1 cellular context compared by ENCODE assay signal in the genomic region with DNA sequence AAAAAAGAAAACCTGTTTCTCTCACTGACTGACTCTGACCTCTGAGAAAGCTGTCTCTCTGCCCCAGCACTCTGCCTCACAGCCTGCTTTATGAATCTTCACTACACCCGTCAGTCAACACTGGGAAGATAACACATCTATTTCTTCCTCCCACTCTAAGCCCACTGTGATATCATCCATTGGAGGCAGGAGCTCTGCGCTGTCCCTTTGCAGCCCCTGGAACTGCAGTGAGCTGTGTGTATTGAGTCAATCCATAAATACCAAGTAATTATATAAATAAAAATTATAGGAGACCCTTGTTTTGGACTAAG.
TF ChIP-seq lines count a peak whose summit lies in the region.

No MANE protein-coding gene starts in this region.

TF ChIP-seq in A549, 52 proteins besides CTCF, POLR2A, EP300 and RAD21:
- no peak for TF ChIP-seq RNF2 (IDR thresholded peaks at IDR 0.05; ENCODE audit: borderline replicate concordance, low read depth)
TF ChIP-seq in A549: peak in this region for 0.
